8 cellular contexts compared by ENCODE assay signal in genomic region chr12:15322164-15323054, GRCh38. TPM values are rescaled to one million over a fixed set of nuclear protein-coding genes. Genes with fewer than 3 reads are reported as not detected.
DNase-seq lines count a peak whose midpoint lies in the region; ATAC-seq and TF ChIP-seq lines count a peak whose summit lies in the region.

TSS of gene PTPRO (plus strand) at chr12:15322508.

- POLR2A ChIA-PET in naive thymus-derived CD8-positive, alpha-beta T cell (lab: Charles Lee): no interaction called here

- H3K9me3 ChIP-seq in endodermal cell (ENCODE audit: control insufficient read depth, low read length): no peaks in the 10 kb centered on the region

- H3K36me3 Mint-ChIP-seq in endodermal cell (ENCODE audit: low read depth): no peaks in the 10 kb centered on the region
- H3K36me3 Mint-ChIP-seq in naive thymus-derived CD8-positive, alpha-beta T cell: peaks cover 0 to 5% (median 0%) of the 10 kb centered on the region in 3 donors

- peak; percentile 43 for TF ChIP-seq CTCF in endodermal cell (conservative IDR thresholded peaks at IDR 0.05)

- no peak for ATAC-seq in naive thymus-derived CD8-positive, alpha-beta T cell
- ATAC-seq in HG03378 (IDR thresholded peaks at IDR 0.05; ENCODE audit: unreplicated experiment): no peak
- ATAC-seq in HG03108 (IDR thresholded peaks at IDR 0.05; ENCODE audit: unreplicated experiment): no peak
- no peak for ATAC-seq in GM19395 (IDR thresholded peaks at IDR 0.05; ENCODE audit: unreplicated experiment)
- no peak for ATAC-seq in HG03095 (IDR thresholded peaks at IDR 0.05; ENCODE audit: unreplicated experiment)

- 0 to 1% methylated on average over 6 to 69 of the region's 69 CpGs for whole genome bisulfite sequencing in endodermal cell (ENCODE audit: insufficient coverage in 1 of 2, insufficient read length in 1 of 2), 2 experiments

- H3K4me1 Mint-ChIP-seq in endodermal cell: peaks cover 3% of the 10 kb centered on the region
- H3K4me1 Mint-ChIP-seq in naive thymus-derived CD8-positive, alpha-beta T cell: peaks cover 3 to 8% (median 6%) of the 10 kb centered on the region in 4 donors

- peaks cover 79% of the 10 kb centered on the region for H3K27me3 Mint-ChIP-seq in endodermal cell (ENCODE audit: insufficient read depth)
- peaks cover 24 to 59% (median 34%) of the 10 kb centered on the region in 5 donors for H3K27me3 Mint-ChIP-seq in naive thymus-derived CD8-positive, alpha-beta T cell

- no peaks in the 10 kb centered on the region for H3K4me1 ChIP-seq in endodermal cell (ENCODE audit: control insufficient read depth, insufficient read depth, low read length)

- H3K9me3 Mint-ChIP-seq in endodermal cell: no peaks in the 10 kb centered on the region
- H3K9me3 Mint-ChIP-seq in naive thymus-derived CD8-positive, alpha-beta T cell: no peaks in the 10 kb centered on the region

- no peaks in the 10 kb centered on the region for H3K36me3 ChIP-seq in endodermal cell (ENCODE audit: control insufficient read depth, insufficient read depth, low read length)

- peak within 1 kb of the TSS; percentile 52 for H3K4me3 Mint-ChIP-seq in endodermal cell
- H3K4me3 Mint-ChIP-seq in naive thymus-derived CD8-positive, alpha-beta T cell: peak within 1 kb of the TSS in 6 of 10 donors; percentile 14 to 30 (median 22)

- H3K4me3 ChIP-seq in endodermal cell (ENCODE audit: low read length): peak within 1 kb of the TSS; percentile 68

- H3K27me3 ChIP-seq in endodermal cell (ENCODE audit: control insufficient read depth, insufficient read depth, low read length, poor library complexity, severe bottlenecking): peaks cover 99% of the 10 kb centered on the region

- peak; percentile 8 for DNase-seq in EL
- peak; percentile 81 for DNase-seq in NCI-H2227 (lab: John Stamatoyannopoulos, UW; ENCODE audit: unreplicated experiment)
- DNase-seq in endodermal cell: peak; percentile 90
- no peak for DNase-seq in naive thymus-derived CD8-positive, alpha-beta T cell

- peak within 1 kb of the TSS; percentile 65 for H3K27ac ChIP-seq in endodermal cell (ENCODE audit: low read depth, low read length)

- no peak within 1 kb of the TSS for H3K9ac ChIP-seq in endodermal cell (ENCODE audit: extremely low read depth, low read length, poor library complexity, severe bottlenecking)

- H3K27ac Mint-ChIP-seq in endodermal cell: no peak within 1 kb of the TSS
- no peak within 1 kb of the TSS for H3K27ac Mint-ChIP-seq in naive thymus-derived CD8-positive, alpha-beta T cell

RNA-seq across cellular contexts. Expression of gene PTPRO, which starts in this region (rescaled TPM):
- under 1 TPM in 1 of 2 donors, not detected in 1; 0.31 TPM for total RNA-seq in endodermal cell
- 11.7 TPM for polyA plus RNA-seq in endodermal cell (2013, experiment 1 of 2)
- polyA plus RNA-seq in endodermal cell (2013, experiment 2 of 2): 8.8 TPM
- total RNA-seq in naive thymus-derived CD8-positive, alpha-beta T cell: 1 to 10 TPM; 2.4 to 4.4 TPM
- polyA plus RNA-seq in naive thymus-derived CD8-positive, alpha-beta T cell: under 1 TPM; 0.56 to 0.88 (median 0.80) TPM

Comparison
In these comparisons a context has a peak if more than half of its experiments do, and no peak if none do; other contexts are left out.
1. DNase-seq: peak in EL (single experiment), NCI-H2227 (single experiment) and endodermal cell (single experiment); none in naive thymus-derived CD8-positive, alpha-beta T cell (0 of 10).